ENCODE assay signal across 8 cellular contexts in the genomic region with DNA sequence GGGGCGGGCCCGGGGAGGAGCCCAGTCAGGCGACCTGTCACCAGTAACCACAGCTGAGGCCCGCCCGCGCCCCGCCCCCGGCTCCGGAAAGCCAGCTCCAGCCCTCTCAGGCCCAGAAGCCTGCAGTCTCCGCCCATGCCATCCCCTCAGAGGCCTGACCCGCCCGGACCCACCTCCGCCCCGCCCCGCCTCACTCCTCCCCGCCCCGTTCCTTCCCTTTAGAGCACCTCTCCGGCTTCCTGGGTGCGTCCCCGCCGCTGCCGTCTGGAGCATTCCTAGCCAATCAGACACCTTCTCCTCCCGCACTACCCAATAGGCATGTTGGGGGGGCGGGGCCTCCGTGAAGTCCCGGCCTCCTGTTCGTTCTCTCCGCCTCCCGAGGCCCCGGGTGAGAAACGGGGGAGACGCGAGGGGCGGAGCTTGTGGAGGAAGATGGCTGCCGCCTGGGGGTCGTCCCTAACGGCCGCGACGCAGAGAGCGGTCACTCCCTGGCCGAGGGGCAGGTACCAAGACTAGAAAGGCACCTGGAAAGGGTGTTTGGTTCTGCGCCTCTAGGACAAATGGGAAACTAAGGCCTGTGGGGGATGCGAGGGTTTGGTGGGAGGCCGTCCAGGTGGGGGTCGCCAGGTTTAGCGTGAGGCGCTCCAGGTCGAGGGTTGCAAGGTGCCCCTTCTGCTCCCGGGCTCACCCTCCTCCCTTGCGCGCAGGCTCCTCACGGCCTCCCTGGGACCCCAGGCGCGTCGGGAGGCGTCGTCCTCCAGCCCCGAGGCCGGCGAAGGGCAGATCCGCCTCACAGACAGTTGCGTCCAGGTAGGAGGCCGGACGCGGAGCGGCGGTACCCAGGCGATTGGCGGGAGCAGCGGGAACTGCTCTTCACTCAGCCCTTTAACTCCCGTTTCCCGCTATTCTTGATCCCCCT. TPM values are rescaled to one million over a fixed set of nuclear protein-coding genes. Genes with fewer than 3 reads are reported as not detected.
DNase-seq lines count a peak whose midpoint lies in the region; TF ChIP-seq lines count a peak whose summit lies in the region.

A gene with protein sequence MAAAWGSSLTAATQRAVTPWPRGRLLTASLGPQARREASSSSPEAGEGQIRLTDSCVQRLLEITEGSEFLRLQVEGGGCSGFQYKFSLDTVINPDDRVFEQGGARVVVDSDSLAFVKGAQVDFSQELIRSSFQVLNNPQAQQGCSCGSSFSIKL (plus strand): TSS at position 423 of the 919 bp plus-strand sequence. CDS start 10 bp downstream, at position 433.

- DNase-seq in HAP-1 (ENCODE audit: low spot score in 2 of 2) (peak; percentile 97 to 100), MM.1S (peak; percentile 93), SIG-M5 (lab: John Stamatoyannopoulos, UW) (peak; percentile 88), activated gamma-delta T cell (lab: John Stamatoyannopoulos, UW) (peak; percentile 99), fibroblast of villous mesenchyme (ENCODE audit: low read depth) (peak; percentile 100), neural crest cell (ENCODE audit: low read depth, low spot score) (peak; percentile 99)

- H2AFZ ChIP-seq in MM.1S (ENCODE audit: low read length): peak within 1 kb of the TSS; percentile 89

- no peaks in the 10 kb centered on the region for H3K9me3 Mint-ChIP-seq in neural crest cell

- no peaks in the 10 kb centered on the region for H3K9me3 ChIP-seq in ES-I3 (ENCODE audit: control insufficient read depth, insufficient read depth, low read length)
- no peaks in the 10 kb centered on the region for H3K9me3 ChIP-seq in HAP-1
- no peaks in the 10 kb centered on the region for H3K9me3 ChIP-seq in MM.1S (replicated peaks; ENCODE audit: insufficient read depth, low read length)
- H3K9me3 ChIP-seq in stomach smooth muscle (ENCODE audit: control insufficient read depth in 2 of 2, low read length in 2 of 2): no peaks in the 10 kb centered on the region

- peak within 1 kb of the TSS; percentile 94 for H3K4me3 ChIP-seq in HAP-1
- peak within 1 kb of the TSS; percentile 85 for H3K4me3 ChIP-seq in MM.1S (ENCODE audit: low read length)
- H3K4me3 ChIP-seq in fibroblast of villous mesenchyme (ENCODE audit: low read depth, low read length): peak within 1 kb of the TSS; percentile 94
- H3K4me3 ChIP-seq in stomach smooth muscle (ENCODE audit: low read length in 2 of 2): peak within 1 kb of the TSS; percentile 95

- H3K79me2 ChIP-seq in MM.1S (ENCODE audit: low read length): peaks cover 8% of the 10 kb centered on the region; the same call in 1 of the 2 replicates

- no peaks in the 10 kb centered on the region for H3K27me3 ChIP-seq in HAP-1 (ENCODE audit: low read depth)
- no peaks in the 10 kb centered on the region for H3K27me3 ChIP-seq in MM.1S (replicated peaks; ENCODE audit: insufficient read depth, low read length)
- H3K27me3 ChIP-seq in stomach smooth muscle (ENCODE audit: control insufficient read depth in 1 of 2, insufficient read depth in 2 of 2, low read length in 2 of 2): no peaks in the 10 kb centered on the region

- H3K4me2 ChIP-seq in MM.1S (ENCODE audit: low read depth, low read length): peak within 1 kb of the TSS; percentile 74

- no peaks in the 10 kb centered on the region for H3K9me2 ChIP-seq in MM.1S (replicated peaks; ENCODE audit: insufficient read depth, low read length)

- peak within 1 kb of the TSS; percentile 25; the same call in 1 of the 2 replicates for H3K27ac ChIP-seq in MM.1S (ENCODE audit: low read length)
- H3K27ac ChIP-seq in stomach smooth muscle (ENCODE audit: low read length): peak within 1 kb of the TSS; percentile 85

- H3K36me3 ChIP-seq in ES-I3 (ENCODE audit: insufficient read depth, low read length): peaks cover 5% of the 10 kb centered on the region
- peaks cover 8% of the 10 kb centered on the region for H3K36me3 ChIP-seq in HAP-1 (replicated peaks)
- no peaks in the 10 kb centered on the region for H3K36me3 ChIP-seq in MM.1S (replicated peaks; ENCODE audit: insufficient read depth, low read length)
- H3K36me3 ChIP-seq in stomach smooth muscle (ENCODE audit: control insufficient read depth in 2 of 2, insufficient read depth in 2 of 2, low read length in 2 of 2): peaks cover 0 to 5% of the 10 kb centered on the region in 2 donors

- H3K27me3 Mint-ChIP-seq in neural crest cell (ENCODE audit: low read depth): no peaks in the 10 kb centered on the region

- H3K27ac Mint-ChIP-seq in neural crest cell (ENCODE audit: unreplicated experiment): no peak within 1 kb of the TSS

- H3K4me1 ChIP-seq in ES-I3 (ENCODE audit: insufficient read depth, low read length) (peaks cover 8% of the 10 kb centered on the region), HAP-1 (peaks cover 4% of the 10 kb centered on the region), MM.1S (ENCODE audit: low read length) (0 out of 2 replicates have a peak, but pooled peaks cover 5% of the 10 kb centered on the region), stomach smooth muscle (ENCODE audit: control insufficient read depth, insufficient read depth, low read length) (peaks cover 10% of the 10 kb centered on the region)

- in situ Hi-C loops in HAP-1 (cut with MboI; ENCODE audit: low sequenced_read_pairs): no loop called here

- no peaks in the 10 kb centered on the region for H4K20me1 ChIP-seq in MM.1S (ENCODE audit: insufficient read depth, low read length)

- H3F3A ChIP-seq in MM.1S (ENCODE audit: insufficient read depth, low read length): peaks cover 5% of the 10 kb centered on the region; the same call in 1 of the 2 replicates

- H3K9ac ChIP-seq in ES-I3 (ENCODE audit: low read depth, low read length) (peak within 1 kb of the TSS; percentile 89), MM.1S (ENCODE audit: low read length) (peak within 1 kb of the TSS; percentile 70), stomach smooth muscle (ENCODE audit: low read length in 2 of 2) (peak within 1 kb of the TSS; percentile 97 to 98)

- no peak for TF ChIP-seq CTCF in MM.1S (IDR thresholded peaks at IDR 0.05; ENCODE audit: low read length)
- TF ChIP-seq CTCF in fibroblast of villous mesenchyme (IDR thresholded peaks at IDR 0.05; ENCODE audit: insufficient read depth, low read depth, low read length): no peak
- no peak for TF ChIP-seq CTCF in neural crest cell (conservative IDR thresholded peaks at IDR 0.05)

- H3K36me3 Mint-ChIP-seq in neural crest cell (ENCODE audit: low read depth): no peaks in the 10 kb centered on the region

- no peak within 1 kb of the TSS for H3K4me3 Mint-ChIP-seq in neural crest cell

- H3K4me1 Mint-ChIP-seq in neural crest cell: peaks cover 19% of the 10 kb centered on the region

RNA-seq across cellular contexts. Expression of the gene that starts here (rescaled TPM):
- total RNA-seq in fibroblast of villous mesenchyme (14.8 and 24.6 TPM in 2 replicates), neural crest cell (37.8 and 40.6 TPM in 2 replicates)

Comparison
In these comparisons a context has a peak if more than half of its experiments do, and no peak if none do; other contexts are left out.
1. Peak in every context shown above with its lines: DNase-seq, H3K4me3 ChIP-seq and H3K27ac ChIP-seq.